In genomic region chr12:23707270-23707669, GRCh38 we compare ENCODE assay signal across 32 cellular contexts.
"Had no signal": no experiment of that assay in that cellular context is flagged by ENCODE, and none has a peak within 500 bp of the region (broad histone marks: within the 10 kb centered on the region; RNA-seq: fewer than 3 reads in every experiment).

No MANE protein-coding gene starts in this region.

- H3K4me3 ChIP-seq: cardiac muscle cell, SJCRH30 had no signal

- H3K27me3 Mint-ChIP-seq: activated B cell treated with CpG ODN at 0.5 μM for 24 hours; activated CD4-positive, alpha-beta T cell treated with anti-CD3 and anti-CD28 coated beads, Interleukin-2, amount 10 ng/mL, durations not matched to agents 24 days and 14 days; activated CD8-positive, alpha-beta memory T cell treated with anti-CD3 and anti-CD28 coated beads, Interleukin-2, amount 10 ng/mL, durations not matched to agents 7 days and 5 days; activated naive CD8-positive, alpha-beta T cell treated with anti-CD3 and anti-CD28 coated beads, Interleukin-2, amount 50 U/mL, for 24 hours; activated T-cell treated with anti-CD3 and anti-CD28 coated beads, Interleukin-2, amount 50 U/mL, for 24 hours had no signal

- H3K27ac Mint-ChIP-seq: activated B cell treated with CpG ODN at 0.5 μM for 24 hours; activated CD4-positive, alpha-beta T cell treated with anti-CD3 and anti-CD28 coated beads, Interleukin-2, amount 10 ng/mL, durations not matched to agents 24 days and 14 days; activated CD8-positive, alpha-beta memory T cell treated with anti-CD3 and anti-CD28 coated beads, Interleukin-2, amount 10 ng/mL, durations not matched to agents 7 days and 5 days; activated naive CD4-positive, alpha-beta T cell treated with anti-CD3 and anti-CD28 coated beads, Interleukin-2, amount 50 U/mL, for 72 hours; activated naive CD8-positive, alpha-beta T cell treated with anti-CD3 and anti-CD28 coated beads, Interleukin-2, amount 50 U/mL, for 24 hours; activated T-cell treated with anti-CD3 and anti-CD28 coated beads, Interleukin-2, amount 50 U/mL, for 24 hours; activated T-helper 1 cell treated with anti-CD3 and anti-CD28 coated beads, Interleukin-12 subunit alpha, Interleukin-12 subunit beta, Interleukin-2, Interleukin-4 antibody, amounts not matched to agents 30 ng/mL and 10 ng/mL and 1 ng/mL, durations not matched to agents 14 hours and 24 hours and 36 hours; T-helper 1 cell treated with Interleukin-12 subunit alpha and Interleukin-12 subunit beta and Interleukin-4 antibody, amounts not matched to agents 30 μg/mL and 1 μg/mL, for 36 hours had no signal

- H3K4me1 Mint-ChIP-seq: activated B cell treated with CpG ODN at 0.5 μM for 24 hours; activated CD4-positive, alpha-beta T cell treated with anti-CD3 and anti-CD28 coated beads, Interleukin-2, amount 10 ng/mL, durations not matched to agents 24 days and 14 days; activated CD8-positive, alpha-beta memory T cell treated with anti-CD3 and anti-CD28 coated beads, Interleukin-2, amount 10 ng/mL, durations not matched to agents 7 days and 5 days; activated naive CD8-positive, alpha-beta T cell treated with anti-CD3 and anti-CD28 coated beads, Interleukin-2, amount 50 U/mL, for 24 hours had no signal

- H3K4me3 Mint-ChIP-seq: activated B cell treated with CpG ODN at 0.5 μM for 24 hours; activated CD4-positive, alpha-beta T cell treated with anti-CD3 and anti-CD28 coated beads, Interleukin-2, amount 10 ng/mL, durations not matched to agents 24 days and 14 days; activated CD8-positive, alpha-beta memory T cell treated with anti-CD3 and anti-CD28 coated beads, Interleukin-2, amount 10 ng/mL, durations not matched to agents 7 days and 5 days; activated naive CD8-positive, alpha-beta T cell treated with anti-CD3 and anti-CD28 coated beads, Interleukin-2, amount 50 U/mL, for 24 hours; activated T-cell treated with anti-CD3 and anti-CD28 coated beads, Interleukin-2, amount 50 U/mL, for 24 hours; activated T-helper 1 cell treated with anti-CD3 and anti-CD28 coated beads, Interleukin-12 subunit alpha, Interleukin-12 subunit beta, Interleukin-2, Interleukin-4 antibody, amounts not matched to agents 30 ng/mL and 10 ng/mL and 1 ng/mL, durations not matched to agents 14 hours and 24 hours and 36 hours; T-helper 1 cell treated with Interleukin-12 subunit alpha and Interleukin-12 subunit beta and Interleukin-4 antibody, amounts not matched to agents 30 μg/mL and 1 μg/mL, for 36 hours had no signal

- H3K27ac ChIP-seq: brain microvascular endothelial cell, cardiac muscle cell, RWPE1, SJCRH30 had no signal

- H3K36me3 ChIP-seq: brain microvascular endothelial cell, cardiac muscle cell, SJCRH30 had no signal

- H3K9me3 Mint-ChIP-seq: activated B cell treated with CpG ODN at 0.5 μM for 24 hours; activated CD4-positive, alpha-beta T cell treated with anti-CD3 and anti-CD28 coated beads, Interleukin-2, amount 10 ng/mL, durations not matched to agents 24 days and 14 days; activated naive CD8-positive, alpha-beta T cell treated with anti-CD3 and anti-CD28 coated beads, Interleukin-2, amount 50 U/mL, for 24 hours; activated T-helper 1 cell treated with anti-CD3 and anti-CD28 coated beads, Interleukin-12 subunit alpha, Interleukin-12 subunit beta, Interleukin-2, Interleukin-4 antibody, amounts not matched to agents 30 ng/mL and 10 ng/mL and 1 ng/mL, durations not matched to agents 14 hours and 24 hours and 36 hours; T-helper 1 cell treated with Interleukin-12 subunit alpha and Interleukin-12 subunit beta and Interleukin-4 antibody, amounts not matched to agents 30 μg/mL and 1 μg/mL, for 36 hours had no signal

- ATAC-seq: activated CD8-positive, alpha-beta memory T cell treated with anti-CD3 and anti-CD28 coated beads, Interleukin-2, amount 10 ng/mL, durations not matched to agents 7 days and 5 days; activated naive CD4-positive, alpha-beta T cell treated with anti-CD3 and anti-CD28 coated beads, Interleukin-2, amount 50 U/mL, for 72 hours; activated naive CD8-positive, alpha-beta T cell treated with anti-CD3 and anti-CD28 coated beads, Interleukin-2, amount 50 U/mL, for 24 hours; Panc1; SK-N-SH treated with all-trans-retinoic acid at 6 μM for 48 hours had no signal

- H3K27me3 ChIP-seq: brain microvascular endothelial cell, cardiac muscle cell, SJCRH30 had no signal

- DNase-seq: activated B cell treated with CpG ODN at 0.5 μM for 24 hours; activated CD4-positive, alpha-beta T cell treated with anti-CD3 and anti-CD28 coated beads for 1 hour; activated CD4-positive, alpha-beta T cell treated with anti-CD3 and anti-CD28 coated beads, Interleukin-2, amount 10 ng/mL, durations not matched to agents 24 days and 14 days; activated CD4-positive, alpha-beta T cell treated with anti-CD3 and anti-CD28 coated beads, Interleukin-2, amount 50 U/mL, for 48 hours; activated CD8-positive, alpha-beta memory T cell treated with anti-CD3 and anti-CD28 coated beads, Interleukin-2, amount 10 ng/mL, durations not matched to agents 7 days and 5 days; activated effector memory CD4-positive, alpha-beta T cell treated with Interleukin-2 at 50 U/mL for 16 hours; activated naive CD4-positive, alpha-beta T cell; activated naive CD8-positive, alpha-beta T cell treated with anti-CD3 and anti-CD28 coated beads, Interleukin-2, amount 50 U/mL, for 24 hours; activated T-cell treated with anti-CD3 and anti-CD28 coated beads, Interleukin-2, amount 50 U/mL, for 24 hours; amniotic stem cell; brain microvascular endothelial cell; MM.1S; NCI-H1105; NCI-H1436; NCI-H1694 treated with DMSO at 0.1 percent for 48 hours; NCI-H2029 treated with DMSO at 0.1 percent for 48 hours; NCI-H345; NCI-H510A; NCI-H526 treated with DMSO at 0.1 percent for 48 hours; NK-92 treated with Interleukin-12 subunit alpha and Interleukin-12 subunit beta, amount 100 ng/mL, for 24 hours; OCI-M1; Right ventricle myocardium superior; SJCRH30; SW 1271; T1000 had no signal

- H3K36me3 Mint-ChIP-seq: activated CD8-positive, alpha-beta memory T cell treated with anti-CD3 and anti-CD28 coated beads, Interleukin-2, amount 10 ng/mL, durations not matched to agents 7 days and 5 days; activated naive CD4-positive, alpha-beta T cell treated with anti-CD3 and anti-CD28 coated beads, Interleukin-2, amount 50 U/mL, for 72 hours had no signal

- H3K4me1 ChIP-seq: SJCRH30 had no signal
